ENCODE assay signal across 10 cellular contexts in genomic region chr4:69832326-69833030, GRCh38. TPM values are rescaled to one million over a fixed set of nuclear protein-coding genes. Genes with fewer than 3 reads are reported as not detected.
A peak's percentile ranks its signal among the peaks of the same experiment; 100 is the strongest.
DNase-seq lines count a peak whose midpoint lies in the region; ATAC-seq, FAIRE-seq and TF ChIP-seq lines count a peak whose summit lies in the region.
"Had no signal": no experiment of that assay in that cellular context is flagged by ENCODE, and none has a peak within 500 bp of the region (broad histone marks: within the 10 kb centered on the region; RNA-seq: fewer than 3 reads in every experiment).

No MANE protein-coding gene starts in this region.

- H3K9me2 ChIP-seq in MM.1S (replicated peaks; ENCODE audit: insufficient read depth, low read length) (no peaks in the 10 kb centered on the region), Karpas-422 (replicated peaks; ENCODE audit: insufficient read depth, low read length) (no peaks in the 10 kb centered on the region)

- no peaks in the 10 kb centered on the region for H3K79me2 ChIP-seq in MM.1S (ENCODE audit: low read length)
- H3K79me2 ChIP-seq in Karpas-422 (ENCODE audit: low read length) = no peaks in the 10 kb centered on the region

- no peak overlapping the region for H3K9ac ChIP-seq in MM.1S (ENCODE audit: low read length)
- H3K9ac ChIP-seq in Karpas-422 (ENCODE audit: low read length) = no peak overlapping the region
- H3K9ac ChIP-seq: BLaER1 had no signal

- DNase-seq in CMK (ENCODE audit: low read depth) (peak; percentile 86), MM.1S (no peak), left lobe of liver (ENCODE audit: low spot score) (peak; percentile 65), urothelium cell line (ENCODE audit: low spot score) (no peak), Karpas-422 (no peak), NCI-H1092 treated with DMSO at 0.1 percent for 48 hours (lab: John Stamatoyannopoulos, UW) (no peak), brain microvascular endothelial cell (no peak)

- in situ Hi-C loops in brain microvascular endothelial cell (cut with HindIII; ENCODE audit: low pct_ligation_motif_present, low sequenced_read_pairs) = no loop called here

- H3K9me3 ChIP-seq in MM.1S (replicated peaks; ENCODE audit: insufficient read depth, low read length) = no peaks in the 10 kb centered on the region
- H3K9me3 ChIP-seq in Karpas-422 (ENCODE audit: low read length) = no peaks in the 10 kb centered on the region
- H3K9me3 ChIP-seq: BLaER1 had no signal

- ATAC-seq in GM21825 (IDR thresholded peaks at IDR 0.05; ENCODE audit: unreplicated experiment) (peak; percentile 31), left lobe of liver (peak; percentile 72)

- H3F3A ChIP-seq in MM.1S (ENCODE audit: insufficient read depth, low read length) = 0 out of 2 replicates have a peak, but pooled peaks cover 13% of the 10 kb centered on the region

- H3K4me3 ChIP-seq in MM.1S (ENCODE audit: low read length) = peak overlapping the region; percentile 49
- H3K4me3 ChIP-seq in Karpas-422 (ENCODE audit: low read length) = no peak overlapping the region
- H3K4me3 ChIP-seq in brain microvascular endothelial cell (ENCODE audit: low read depth, low read length) = no peak overlapping the region
- H3K4me3 ChIP-seq: BLaER1 had no signal

- no peaks in the 10 kb centered on the region for H4K20me1 ChIP-seq in MM.1S (ENCODE audit: insufficient read depth, low read length)
- H4K20me1 ChIP-seq in Karpas-422 (ENCODE audit: insufficient read depth, low read depth, low read length) = no peaks in the 10 kb centered on the region
- H4K20me1 ChIP-seq: BLaER1 had no signal

- H3K4me2 ChIP-seq in MM.1S (ENCODE audit: low read depth, low read length) (peak overlapping the region; percentile 75; the same call in 1 of the 2 replicates), Karpas-422 (ENCODE audit: low read depth, low read length, poor library complexity, severe bottlenecking) (no peak overlapping the region)
- H3K4me2 ChIP-seq: BLaER1 had no signal

- TF ChIP-seq CTCF in MM.1S (IDR thresholded peaks at IDR 0.05; ENCODE audit: low read length) = no peak
- TF ChIP-seq CTCF in brain microvascular endothelial cell (IDR thresholded peaks at IDR 0.05; ENCODE audit: low read depth, low read length, missing control alignments) = no peak

- H3K36me3 ChIP-seq in MM.1S (replicated peaks; ENCODE audit: insufficient read depth, low read length) (no peaks in the 10 kb centered on the region), Karpas-422 (ENCODE audit: insufficient read depth, low read length) (no peaks in the 10 kb centered on the region), brain microvascular endothelial cell (replicated peaks) (no peaks in the 10 kb centered on the region)
- H3K36me3 ChIP-seq: BLaER1 had no signal

- H3K27ac ChIP-seq in MM.1S (ENCODE audit: low read length) = peak overlapping the region; percentile 45; the same call in 1 of the 2 replicates
- no peak overlapping the region for H3K27ac ChIP-seq in Karpas-422 (ENCODE audit: low read length)
- H3K27ac ChIP-seq in brain microvascular endothelial cell = no peak overlapping the region
- H3K27ac ChIP-seq: BLaER1 had no signal

- H3K27me3 ChIP-seq in MM.1S (replicated peaks; ENCODE audit: insufficient read depth, low read length) = no peaks in the 10 kb centered on the region
- no peaks in the 10 kb centered on the region for H3K27me3 ChIP-seq in Karpas-422 (ENCODE audit: low read length)
- no peaks in the 10 kb centered on the region for H3K27me3 ChIP-seq in brain microvascular endothelial cell (replicated peaks)
- H3K27me3 ChIP-seq: BLaER1 had no signal

- FAIRE-seq in urothelium cell line (lab: Jason Lieb, UNC) = no peak

- peaks cover 13% of the 10 kb centered on the region for H3K4me1 ChIP-seq in MM.1S (ENCODE audit: low read length)
- no peaks in the 10 kb centered on the region for H3K4me1 ChIP-seq in Karpas-422 (ENCODE audit: low read length)
- H3K4me1 ChIP-seq: BLaER1 had no signal

- peak overlapping the region; percentile 68 for H2AFZ ChIP-seq in MM.1S (ENCODE audit: low read length)
- no peak overlapping the region for H2AFZ ChIP-seq in Karpas-422 (ENCODE audit: low read length)

RNA-seq across cellular contexts. Expression of gene SULT1E1, which starts 27.5 kb away (rescaled TPM):
- total RNA-seq in left lobe of liver = 11.1 TPM
- total RNA-seq in Karpas-422 (2014; rRNA removed; shearing (Covaris generic); ENCODE audit: low replicate concordance) = not detected in 2 replicates
- total RNA-seq: activated CD4-positive, alpha-beta T cell treated with anti-CD3 and anti-CD28 coated beads for 36 hours had no signal

Comparison
In these comparisons a context has a peak if more than half of its experiments do, and no peak if none do; other contexts are left out.
1. DNase-seq: peak in CMK (single experiment) and left lobe of liver (single experiment); none in MM.1S (single experiment), urothelium cell line (single experiment), Karpas-422 (single experiment), NCI-H1092 treated with DMSO at 0.1 percent for 48 hours (single experiment) and brain microvascular endothelial cell (single experiment).
2. RNA of gene SULT1E1, which starts 27.5 kb away (total RNA-seq): 11.1 TPM in left lobe of liver (single experiment); not detected in Karpas-422; every median in the first group is over 10 times any median in the second.